11 cellular contexts compared by ENCODE assay signal in the genomic region with DNA sequence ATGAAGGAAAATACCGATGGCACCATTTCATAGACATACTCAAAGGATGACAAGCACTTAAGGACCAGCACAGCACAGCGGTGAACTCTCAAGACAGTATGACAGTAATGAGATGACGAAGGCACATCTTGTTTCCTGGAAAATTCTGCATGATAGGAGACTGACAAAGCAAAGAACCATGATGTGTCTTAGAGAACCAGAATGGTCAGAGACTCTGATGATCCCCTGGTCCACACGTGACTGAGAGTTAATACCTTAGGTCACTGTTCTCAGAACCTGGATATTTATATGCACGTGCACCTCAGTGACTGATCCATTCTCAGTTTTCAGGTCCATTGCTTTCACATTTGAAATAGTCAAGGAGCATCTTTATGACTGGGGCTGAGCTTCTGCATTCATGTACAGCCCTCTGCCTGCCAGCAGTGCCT. TPM values are rescaled to one million over a fixed set of nuclear protein-coding genes. Genes with fewer than 3 reads are reported as not detected.
DNase-seq lines count a peak whose midpoint lies in the region; ATAC-seq and TF ChIP-seq lines count a peak whose summit lies in the region.
"Had no signal": no experiment of that assay in that cellular context is flagged by ENCODE, and none has a peak within 500 bp of the region (broad histone marks: within the 10 kb centered on the region; RNA-seq: fewer than 3 reads in every experiment).

No MANE protein-coding gene starts in this region.

- no peak for TF ChIP-seq POLR2A in gastroesophageal sphincter (IDR thresholded peaks at IDR 0.05)

- no peak overlapping the region for H3K27ac ChIP-seq in gastroesophageal sphincter
- H3K27ac ChIP-seq: esophagus squamous epithelium had no signal

- no peaks in the 10 kb centered on the region for H3K27me3 Mint-ChIP-seq in naive B cell
- H3K27me3 Mint-ChIP-seq: brain had no signal

- H3K27ac Mint-ChIP-seq in naive B cell = peak overlapping the region in 5 of 6 donors; percentile 14 to 94 (median 85)
- H3K27ac Mint-ChIP-seq: HFFc6 had no signal

- H3K4me3 Mint-ChIP-seq in naive B cell = no peak overlapping the region
- H3K4me3 Mint-ChIP-seq: brain, HFFc6 had no signal

- WGBS in gastroesophageal sphincter (ENCODE audit: low coverage in 1 of 2), 2 donors = 77 to 82% methylated on average over 3 to 5 of the region's 5 CpGs

- peaks cover 0 to 20% (median 0%) of the 10 kb centered on the region in 3 donors for H3K4me1 ChIP-seq in gastroesophageal sphincter

- no peaks in the 10 kb centered on the region for H3K27me3 ChIP-seq in gastroesophageal sphincter
- H3K27me3 ChIP-seq: esophagus squamous epithelium had no signal

- peaks cover 48 to 62% (median 49%) of the 10 kb centered on the region in 3 donors for H3K4me1 Mint-ChIP-seq in naive B cell
- H3K4me1 Mint-ChIP-seq: brain had no signal

- no peak overlapping the region for H3K4me3 ChIP-seq in gastroesophageal sphincter
- H3K4me3 ChIP-seq: esophagus squamous epithelium had no signal

- H3K36me3 ChIP-seq in gastroesophageal sphincter = peaks cover 0 to 25% of the 10 kb centered on the region in 2 donors

- no peak for TF ChIP-seq CTCF in gastroesophageal sphincter (IDR thresholded peaks at IDR 0.05)

- DNase-seq in naive B cell = no peak
- DNase-seq in NCI-H187 treated with DMSO at 0.1 percent for 48 hours (lab: John Stamatoyannopoulos, UW) = no peak
- DNase-seq in anterior cingulate cortex (lab: John Stamatoyannopoulos, UW) = no peak
- DNase-seq: esophagus squamous epithelium, HFFc6, KG1 had no signal

- no peaks in the 10 kb centered on the region for H3K36me3 Mint-ChIP-seq in naive B cell

- peak; percentile 41 for ATAC-seq in GM18858 (IDR thresholded peaks at IDR 0.05; ENCODE audit: unreplicated experiment)
- ATAC-seq in GM21528 (IDR thresholded peaks at IDR 0.05; ENCODE audit: low FRiP score, unreplicated experiment) = peak; percentile 38
- ATAC-seq in HG03460 (IDR thresholded peaks at IDR 0.05; ENCODE audit: unreplicated experiment) = peak; percentile 21
- no peak for ATAC-seq in naive B cell (ENCODE audit: low read depth in 2 of 2)
- no peak for ATAC-seq in gastroesophageal sphincter

- TF ChIP-seq EP300 in gastroesophageal sphincter (IDR thresholded peaks at IDR 0.05) = no peak

- no peaks in the 10 kb centered on the region for H3K9me3 Mint-ChIP-seq in naive B cell
- H3K9me3 Mint-ChIP-seq: brain, HFFc6 had no signal

- H3K9me3 ChIP-seq in gastroesophageal sphincter = no peaks in the 10 kb centered on the region
- H3K9me3 ChIP-seq: esophagus squamous epithelium had no signal

RNA-seq across cellular contexts. Expression of gene PROX2, which starts 35.3 kb away (rescaled TPM):
- polyA plus RNA-seq in naive B cell (ENCODE audit: low read depth in 6 of 6) = under 1 TPM in 1 of 6 donors, not detected in 5; 0.22 TPM
- total RNA-seq in gastroesophageal sphincter = under 1 TPM in 1 of 4 donors, not detected in 3; 0.08 TPM
- total RNA-seq: esophagus squamous epithelium, HFFc6 had no signal

RNA-seq across cellular contexts. Expression of gene DLST, which starts 41.1 kb away (rescaled TPM):
- polyA plus RNA-seq in naive B cell (ENCODE audit: low read depth in 6 of 6) = 10 to 100 TPM in 1 of 6 donors, 1 to 10 TPM in 5; 6.6 to 10.5 (median 8.2) TPM
- 10 to 100 TPM; 79.3 to 98.7 (median 87.8) TPM for total RNA-seq in gastroesophageal sphincter

Comparison
In these comparisons a context has a peak if more than half of its experiments do, and no peak if none do; other contexts are left out.
1. ATAC-seq: peak in GM18858 (single experiment), GM21528 (single experiment) and HG03460 (single experiment); none in naive B cell (0 of 2) and gastroesophageal sphincter (single experiment).